Comparison of ENCODE assay signal across 16 cellular contexts in genomic region chr20:23305098-23305497, GRCh38. TPM values are rescaled to one million over a fixed set of nuclear protein-coding genes. Genes with fewer than 3 reads are reported as not detected.
DNase-seq lines count a peak whose midpoint lies in the region; ATAC-seq, FAIRE-seq and TF ChIP-seq lines count a peak whose summit lies in the region.
"Had no signal": no experiment of that assay in that cellular context is flagged by ENCODE, and none has a peak within 500 bp of the region (broad histone marks: within the 10 kb centered on the region; RNA-seq: fewer than 3 reads in every experiment).

No MANE protein-coding gene starts in this region.

- TF ChIP-seq POLR2A in K562 (conservative IDR thresholded peaks at IDR 0.05) (no peak), GM12891 (IDR thresholded peaks at IDR 0.05; ENCODE audit: low read depth, low read length) (no peak)

- H3K27ac ChIP-seq in K562 (ENCODE audit: extremely low read depth, low read depth, low read length) = no peak overlapping the region
- H3K27ac ChIP-seq: 22Rv1, thoracic aorta had no signal

- no peak for TF ChIP-seq RAD21 in K562 (CRISPR knock-in tag; conservative IDR thresholded peaks at IDR 0.05 in 1 of 2, IDR thresholded peaks at IDR 0.05 in 1 of 2)

- FAIRE-seq in K562 (lab: Jason Lieb, UNC) = no peak
- no peak for FAIRE-seq in GM12891 (lab: Jason Lieb, UNC)
- FAIRE-seq: endothelial cell of umbilical vein had no signal

- no peaks in the 10 kb centered on the region; a peak in 2 of 5 replicates for H3K4me1 ChIP-seq in K562 (replicated peaks in 1 of 2; ENCODE audit: control insufficient read depth in 2 of 2, insufficient read depth in 2 of 2, low read length in 2 of 2)

- no peaks in the 10 kb centered on the region for H3K9me1 ChIP-seq in K562 (ENCODE audit: control insufficient read depth, insufficient read depth, low read length)

- H3K9me3 ChIP-seq in K562 (replicated peaks; ENCODE audit: control insufficient read depth, insufficient read depth, low read depth, low read length) = no peaks in the 10 kb centered on the region
- H3K9me3 ChIP-seq: thoracic aorta had no signal

- no peaks in the 10 kb centered on the region for H3K36me3 ChIP-seq in K562 (ENCODE audit: control insufficient read depth, insufficient read depth, low read length)
- H3K36me3 ChIP-seq: thoracic aorta had no signal

- CTCF ChIA-PET in K562 (lab: Yijun Ruan, JAX; ENCODE audit: low intra/inter-chr PET ratio) = no interaction called here

- in situ Hi-C loops in K562 (cut with MboI) = no loop called here

- H3K9ac ChIP-seq in K562 (ENCODE audit: insufficient read depth in 1 of 2, low read depth in 2 of 2, low read length in 2 of 2) = no peak overlapping the region

- H3K4me3 ChIP-seq in K562 = no peak overlapping the region
- H3K4me3 ChIP-seq: thoracic aorta had no signal

- TF ChIP-seq CTCF in K562 (IDR thresholded peaks at IDR 0.05 in 2 of 3, conservative IDR thresholded peaks at IDR 0.05 in 1 of 3; ENCODE audit: insufficient read depth in 2 of 3, low read depth in 1 of 3, low read length in 3 of 3) = no peak

- H3K79me2 ChIP-seq in K562 (ENCODE audit: control insufficient read depth, insufficient read depth, low read length) = no peaks in the 10 kb centered on the region

- 0% methylated on average over 3 of the region's 3 CpGs for WGBS in K562 (ENCODE audit: insufficient coverage, low coverage, missing lambda C conversion rate)

- H3K27me3 ChIP-seq in K562 (ENCODE audit: control insufficient read depth in 2 of 2, insufficient read depth in 2 of 2, low read length in 2 of 2) = peaks cover 0 to 44% of the 10 kb centered on the region in 2 experiments

- peak; percentile 29 for DNase-seq in NK-92 treated with Interleukin-12 subunit alpha and Interleukin-12 subunit beta, amount 100 ng/mL, for 24 hours (lab: John Stamatoyannopoulos, UW)
- DNase-seq in NK-92 (lab: John Stamatoyannopoulos, UW; ENCODE audit: unreplicated experiment) (no peak), K562 (ENCODE audit: extremely low read depth in 1 of 4, low spot score in 3 of 4) (no peak), left ventricle myocardium superior (peak; percentile 46), superior temporal gyrus (ENCODE audit: extremely low spot score) (no peak), DMS153 (lab: John Stamatoyannopoulos, UW) (no peak), NCI-H446 (lab: John Stamatoyannopoulos, UW) (no peak), GM12891 (ENCODE audit: insufficient read length, low spot score) (no peak)
- DNase-seq: activated T-cell treated with anti-CD3 and anti-CD28 coated beads, Interleukin-2, amount 50 U/mL, for 48 hours; H9; NCI-H1105 treated with DMSO at 0.1 percent for 48 hours; NCI-H510A had no signal

- intact Hi-C loops in K562 (cut with micrococcal nuclease) (no loop called here), left ventricle myocardium superior (cut with micrococcal nuclease) (no loop called here)

- ATAC-seq in K562 (no peak), left ventricle myocardium superior (peak; percentile 90)
- ATAC-seq: activated CD4-positive, CD25-positive, alpha-beta regulatory T cell treated with anti-CD3 and anti-CD28 coated beads, Interleukin-2, amount 50 U/mL, for 24 hours had no signal

- no peak overlapping the region for H3K4me2 ChIP-seq in K562 (ENCODE audit: insufficient read depth, low read length)

- no peak overlapping the region for H2AFZ ChIP-seq in K562 (ENCODE audit: low read depth, low read length)

- no TSS peak for BruUV-seq in K562 (replicated peaks; lab: Mats Ljungman, UMichigan)

- POLR2A ChIA-PET in K562 (lab: Yijun Ruan, JAX) = interaction anchor here (0.8 to 0.9 kb wide), 2 partner anchors 11 to 22 kb away, joined by 3 to 4 read pairs; no protein-coding TSS in a partner anchor

- TF ChIP-seq EP300 in K562 (IDR thresholded peaks at IDR 0.05; ENCODE audit: low read length) = no peak

- H4K20me1 ChIP-seq in K562 (replicated peaks; ENCODE audit: control insufficient read depth, insufficient read depth, low read length) = no peaks in the 10 kb centered on the region

TF ChIP-seq in K562, 482 proteins besides CTCF, POLR2A, EP300 and RAD21:
- TF ChIP-seq ZFPM2 (CRISPR knock-in tag; IDR thresholded peaks at IDR 0.05) (no peak), ZBTB17 (CRISPR knock-in tag; IDR thresholded peaks at IDR 0.05) (peak; percentile 66; the same call in 1 of the 2 replicates)

TF ChIP-seq in GM12891, 5 proteins besides CTCF, POLR2A, EP300 and RAD21:
- TF ChIP-seq SPI1 (IDR thresholded peaks at IDR 0.05; ENCODE audit: low read depth, low read length) = no peak
- TF ChIP-seq POLR2AphosphoS5 (IDR thresholded peaks at IDR 0.05; ENCODE audit: low read depth, low read length) = no peak
- TF ChIP-seq PAX5 (IDR thresholded peaks at IDR 0.05; ENCODE audit: insufficient read depth, low read length, severe bottlenecking) = no peak
- no peak for TF ChIP-seq TAF1 (IDR thresholded peaks at IDR 0.05; ENCODE audit: low read depth, low read length)
- no peak for TF ChIP-seq POU2F2 (IDR thresholded peaks at IDR 0.05; ENCODE audit: low read depth, low read length)

RNA-seq across cellular contexts. Expression of gene NXT1, which starts 45.5 kb away (rescaled TPM):
- 6.8 and 14.9 TPM in 2 replicates for total RNA-seq in K562 (2011; cell fraction: chromatin; rRNA removed; ENCODE audit: low replicate concordance)
- 15.7 and 16.8 TPM in 2 replicates for total RNA-seq in K562 (2011; cell fraction: nucleolus; rRNA removed)
- 10.8 and 11.6 TPM in 2 replicates for total RNA-seq in K562 (2011; cell fraction: nucleoplasm; rRNA removed)
- 50.4 and 50.9 TPM in 2 replicates for total RNA-seq in K562 (2014; rRNA removed)
- 27.5 and 31.9 TPM in 2 replicates for total RNA-seq in K562 (2014; rRNA removed; fragmentation: Illumina TruSeq; extraction: Trizol)
- 35.0 and 35.7 TPM in 2 replicates for total RNA-seq in K562 (2015; rRNA removed; fragmentation: Illumina TruSeq; extraction: Trizol)
- 30.3 and 35.7 TPM in 2 replicates for total RNA-seq in K562 (2021)
- 31.7 and 37.7 TPM in 2 replicates for polyA plus RNA-seq in K562 (2011; rRNA removed)
- polyA plus RNA-seq in K562 (2011; cell fraction: cytosol; rRNA removed) = 40.1 and 55.8 TPM in 2 replicates
- 21.6 and 23.4 TPM in 2 replicates for polyA plus RNA-seq in K562 (2011; cell fraction: nucleus; rRNA removed)
- 22.6 and 23.8 TPM in 2 replicates for polyA plus RNA-seq in K562 (2012)
- polyA plus RNA-seq in K562 (2014; fragmentation: Illumina TruSeq; extraction: Trizol) = 35.6 and 36.1 TPM in 2 replicates
- 1 to 10 TPM; 7.7 to 8.9 TPM for polyA plus RNA-seq in K562 (2014; fragmentation: Nextera tagmentation; extraction: Ambion mirVana)
- polyA plus RNA-seq in K562 (2014; rRNA removed) = 37.5 and 46.5 TPM in 2 replicates
- 15.8 and 20.0 TPM in 2 replicates for polyA minus RNA-seq in K562 (2011; rRNA and poly(A)+ RNA removed)
- polyA minus RNA-seq in K562 (2011; cell fraction: cytosol; rRNA and poly(A)+ RNA removed) = 9.6 and 12.7 TPM in 2 replicates
- polyA minus RNA-seq in K562 (2011; cell fraction: nucleus; rRNA and poly(A)+ RNA removed) = 5.7 and 6.7 TPM in 2 replicates
- total RNA-seq in left ventricle myocardium superior = 6.0 TPM
- polyA plus RNA-seq in GM12891 (2012; ENCODE audit: low read depth, missing spikeins) = 25.4 TPM

RNA-seq across cellular contexts. Expression of gene GZF1, which starts 56.9 kb away (rescaled TPM):
- total RNA-seq in K562 (2011; cell fraction: chromatin; rRNA removed; ENCODE audit: low replicate concordance) = 25.2 and 30.4 TPM in 2 replicates
- 20.7 and 30.9 TPM in 2 replicates for total RNA-seq in K562 (2011; cell fraction: nucleolus; rRNA removed)
- total RNA-seq in K562 (2011; cell fraction: nucleoplasm; rRNA removed) = 17.2 and 29.5 TPM in 2 replicates
- total RNA-seq in K562 (2014; rRNA removed) = 7.0 and 9.6 TPM in 2 replicates
- 6.5 and 6.9 TPM in 2 replicates for total RNA-seq in K562 (2014; rRNA removed; fragmentation: Illumina TruSeq; extraction: Trizol)
- total RNA-seq in K562 (2015; rRNA removed; fragmentation: Illumina TruSeq; extraction: Trizol) = 6.1 and 7.9 TPM in 2 replicates
- total RNA-seq in K562 (2021) = 8.6 and 10.2 TPM in 2 replicates
- polyA plus RNA-seq in K562 (2011; rRNA removed) = 15.7 and 21.9 TPM in 2 replicates
- polyA plus RNA-seq in K562 (2011; cell fraction: cytosol; rRNA removed) = 14.1 and 19.4 TPM in 2 replicates
- 36.9 and 43.8 TPM in 2 replicates for polyA plus RNA-seq in K562 (2011; cell fraction: nucleus; rRNA removed)
- polyA plus RNA-seq in K562 (2012) = 6.2 and 9.0 TPM in 2 replicates
- polyA plus RNA-seq in K562 (2014; fragmentation: Illumina TruSeq; extraction: Trizol) = 7.4 and 9.7 TPM in 2 replicates
- 1 to 10 TPM; 1.2 to 1.8 TPM for polyA plus RNA-seq in K562 (2014; fragmentation: Nextera tagmentation; extraction: Ambion mirVana)
- 9.5 and 11.9 TPM in 2 replicates for polyA plus RNA-seq in K562 (2014; rRNA removed)
- 21.8 and 24.4 TPM in 2 replicates for polyA minus RNA-seq in K562 (2011; rRNA and poly(A)+ RNA removed)
- 6.7 and 30.8 TPM in 2 replicates for polyA minus RNA-seq in K562 (2011; cell fraction: cytosol; rRNA and poly(A)+ RNA removed)
- 27.7 and 41.8 TPM in 2 replicates for polyA minus RNA-seq in K562 (2011; cell fraction: nucleus; rRNA and poly(A)+ RNA removed)
- 26.7 TPM for total RNA-seq in left ventricle myocardium superior
- polyA plus RNA-seq in GM12891 (2012; ENCODE audit: low read depth, missing spikeins) = 5.4 TPM

Comparison
In these comparisons a context has a peak if more than half of its experiments do, and no peak if none do; other contexts are left out.
1. DNase-seq: peak in NK-92 treated with Interleukin-12 subunit alpha and Interleukin-12 subunit beta, amount 100 ng/mL, for 24 hours (single experiment) and left ventricle myocardium superior (single experiment); none in NK-92 (single experiment), K562 (0 of 4), superior temporal gyrus (single experiment), DMS153 (single experiment), NCI-H446 (0 of 2) and GM12891 (single experiment).